Comparison of ENCODE assay signal across 8 cellular contexts in genomic region chr5:166532821-166533220, GRCh38.
"Had no signal": no experiment of that assay in that cellular context is flagged by ENCODE, and none has a peak within 500 bp of the region (broad histone marks: within the 10 kb centered on the region; RNA-seq: fewer than 3 reads in every experiment).

No MANE protein-coding gene starts in this region.

- DNase-seq: GM23248, GOT3, H7, HFFc6, IMR-90 had no signal

- H3K36me3 ChIP-seq: HAP-1 had no signal

- H3K9me3 ChIP-seq: HAP-1 had no signal

- H3K4me3 ChIP-seq: GM23248, HAP-1, K562 had no signal

- ATAC-seq: HCT116, K562 had no signal

- H3K27ac ChIP-seq: GM23248 had no signal
